ENCODE assay signal across 28 cellular contexts in genomic region chr15:61000276-61000675, GRCh38.
"Had no signal": no experiment of that assay in that cellular context is flagged by ENCODE, and none has a peak within 500 bp of the region (broad histone marks: within the 10 kb centered on the region; RNA-seq: fewer than 3 reads in every experiment).

No MANE protein-coding gene starts in this region.

- H3K4me3 Mint-ChIP-seq: immature natural killer cell; mesothelial cell of epicardium; naive B cell; natural killer cell; nephron progenitor cell; stimulated activated naive B cell treated with anti-CD40 and anti-IgM and Interleukin-4, amounts not matched to agents 10 μg/mL and 1 μg/mL and 100 μg/mL, for 72 hours had no signal

- H3K9me3 Mint-ChIP-seq: immature natural killer cell; mesothelial cell of epicardium; natural killer cell; nephron progenitor cell; stimulated activated naive B cell treated with anti-CD40 and anti-IgM and Interleukin-4, amounts not matched to agents 10 μg/mL and 1 μg/mL and 100 μg/mL, for 72 hours had no signal

- H3K4me3 ChIP-seq: left ventricle myocardium inferior, lung, ovary, right atrium auricular region, skin epidermis, stomach, thoracic aorta, tibial artery, upper lobe of right lung had no signal

- DNase-seq: hypothalamus; immature natural killer cell; kidney; left ventricle myocardium inferior; mesendoderm; naive B cell; natural killer cell; nephron progenitor cell; ovary; stimulated activated CD4-positive, alpha-beta T cell treated with anti-CD3 and anti-CD28 coated beads, Interleukin-12 subunit alpha, Interleukin-12 subunit beta, amount 100 ng/mL, for 4 hours; stimulated activated CD4-positive, alpha-beta T cell treated with anti-CD3 and anti-CD28 coated beads, Interleukin-15, amount 100 ng/mL, for 24 hours; stimulated activated CD4-positive, alpha-beta T cell treated with anti-CD3 and anti-CD28 coated beads, Interleukin-2, amount 100 ng/mL, for 24 hours; stimulated activated CD4-positive, alpha-beta T cell treated with anti-CD3 and anti-CD28 coated beads, Interleukin-4, amount 100 ng/mL, for 1 hour; stimulated activated naive B cell treated with anti-CD40 and anti-IgM and Interleukin-4, amounts not matched to agents 10 μg/mL and 1 μg/mL and 100 μg/mL, for 72 hours; stimulated activated naive CD8-positive, alpha-beta T cell treated with anti-CD3 and anti-CD28 coated beads, Interleukin-15, Interleukin-2, amounts not matched to agents 100 U/mL and 50 U/mL, for 24 hours; stomach; tibial artery; trophoblast cell; upper lobe of right lung had no signal

- H3K4me1 Mint-ChIP-seq: immature natural killer cell; naive B cell; natural killer cell; stimulated activated naive B cell treated with anti-CD40 and anti-IgM and Interleukin-4, amounts not matched to agents 10 μg/mL and 1 μg/mL and 100 μg/mL, for 72 hours had no signal

- H3K27me3 ChIP-seq: ovary, right atrium auricular region, stomach, tibial artery, upper lobe of right lung had no signal

- ATAC-seq: natural killer cell; sciatic nerve; stimulated activated naive B cell treated with anti-CD40 and anti-IgM and Interleukin-4, amounts not matched to agents 10 μg/mL and 1 μg/mL and 100 μg/mL, for 72 hours; stimulated activated naive CD8-positive, alpha-beta T cell treated with anti-CD3 and anti-CD28 coated beads, Interleukin-15, Interleukin-2, amounts not matched to agents 100 U/mL and 50 U/mL, for 24 hours; upper lobe of right lung had no signal

- H3K27ac Mint-ChIP-seq: immature natural killer cell; mesothelial cell of epicardium; naive B cell; natural killer cell; nephron progenitor cell; progenitor cell of endocrine pancreas; stimulated activated naive B cell treated with anti-CD40 and anti-IgM and Interleukin-4, amounts not matched to agents 10 μg/mL and 1 μg/mL and 100 μg/mL, for 72 hours had no signal

- H3K9me3 ChIP-seq: left ventricle myocardium inferior, ovary, right atrium auricular region, stomach, thoracic aorta, tibial artery, upper lobe of right lung had no signal

- H3K36me3 ChIP-seq: left ventricle myocardium inferior, ovary, right atrium auricular region, stomach, thoracic aorta, tibial artery, upper lobe of right lung had no signal

- H3K4me1 ChIP-seq: tibial artery had no signal

- FAIRE-seq: islet of Langerhans, kidney, urothelium cell line had no signal

- H3K27ac ChIP-seq: left ventricle myocardium inferior, ovary, right atrium auricular region, skin epidermis, stomach, thoracic aorta, tibial artery, upper lobe of right lung had no signal

- H3K36me3 Mint-ChIP-seq: immature natural killer cell; mesothelial cell of epicardium; naive B cell; natural killer cell; stimulated activated naive B cell treated with anti-CD40 and anti-IgM and Interleukin-4, amounts not matched to agents 10 μg/mL and 1 μg/mL and 100 μg/mL, for 72 hours had no signal
